Comparison of ENCODE assay signal across 8 cellular contexts in the genomic region with DNA sequence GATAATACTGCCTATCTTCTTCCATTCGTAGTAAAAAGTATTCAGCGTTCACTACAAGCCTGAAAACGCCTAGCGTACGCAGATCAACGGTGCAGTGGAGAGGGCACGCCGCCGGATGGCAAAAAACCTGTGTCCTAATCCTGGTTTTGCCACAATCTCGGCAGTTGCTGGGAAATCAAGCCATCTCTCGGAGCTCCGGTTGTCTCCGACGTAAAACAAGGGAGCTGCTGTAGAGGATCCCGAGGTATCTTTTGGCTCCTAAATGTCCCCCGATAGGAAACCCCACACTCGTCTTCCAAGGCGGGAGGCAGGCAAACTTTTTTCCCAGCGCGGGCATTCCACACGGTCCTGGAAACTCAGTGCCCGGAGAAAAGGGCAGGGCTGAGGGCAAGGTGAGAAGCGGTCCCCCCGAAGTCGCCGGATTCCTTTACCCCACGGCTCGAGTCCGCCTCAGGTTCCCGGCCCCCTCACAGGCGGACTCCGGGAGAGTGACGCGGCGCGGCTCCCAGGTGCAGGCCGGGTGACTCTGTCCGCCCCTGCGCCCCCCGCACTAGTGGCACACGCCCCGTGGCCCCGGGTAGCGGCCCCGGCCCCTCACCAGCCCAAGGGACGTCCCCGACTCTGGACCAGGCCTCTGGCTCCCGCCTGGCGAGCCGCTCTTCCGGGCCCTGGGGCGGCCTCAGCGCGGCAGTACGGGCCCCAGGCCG. TPM values are rescaled to one million over a fixed set of nuclear protein-coding genes. Genes with fewer than 3 reads are reported as not detected.
DNase-seq lines count a peak whose midpoint lies in the region; ATAC-seq and TF ChIP-seq lines count a peak whose summit lies in the region.

No MANE protein-coding gene starts in this region.

- no peaks in the 10 kb centered on the region for H4K20me1 ChIP-seq in MM.1S (ENCODE audit: insufficient read depth, low read length)

- H3K9me2 ChIP-seq in MM.1S (replicated peaks; ENCODE audit: insufficient read depth, low read length) = no peaks in the 10 kb centered on the region

- peaks cover 53% of the 10 kb centered on the region for H3K79me2 ChIP-seq in MM.1S (ENCODE audit: low read length)

- H3K36me3 ChIP-seq in MM.1S (replicated peaks; ENCODE audit: insufficient read depth, low read length) (no peaks in the 10 kb centered on the region), mucosa of descending colon (ENCODE audit: low read depth) (no peaks in the 10 kb centered on the region), suprapubic skin (peaks cover 5% of the 10 kb centered on the region)

- intact Hi-C loops in mucosa of descending colon (cut with DNase I, micrococcal nuclease) = loop anchor here in 1 of 2 donors (5.0 kb wide), 1 partner anchor 56 kb away; no protein-coding TSS in a partner anchor

- no peak for TF ChIP-seq EP300 in suprapubic skin (IDR thresholded peaks at IDR 0.05)

- ATAC-seq in GM19395 (IDR thresholded peaks at IDR 0.05; ENCODE audit: unreplicated experiment) = peak; percentile 28
- ATAC-seq in mucosa of descending colon = peak; percentile 27

- H3F3A ChIP-seq in MM.1S (ENCODE audit: insufficient read depth, low read length) = peaks cover 10% of the 10 kb centered on the region; the same call in 1 of the 2 replicates

- TF ChIP-seq CTCF in AG10803 (conservative IDR thresholded peaks at IDR 0.05; ENCODE audit: low read length) (peak; percentile 35), MM.1S (IDR thresholded peaks at IDR 0.05; ENCODE audit: low read length) (peak; percentile 21), mucosa of descending colon (IDR thresholded peaks at IDR 0.05) (no peak), suprapubic skin (IDR thresholded peaks at IDR 0.05) (no peak)

- H3K27ac ChIP-seq in MM.1S (ENCODE audit: low read length) (peak overlapping the region; percentile 96; the same call in 1 of the 2 replicates), epithelial cell of prostate (peak overlapping the region; percentile 87), suprapubic skin (peak overlapping the region; percentile 82)

- H3K27me3 ChIP-seq in MM.1S (replicated peaks; ENCODE audit: insufficient read depth, low read length) (no peaks in the 10 kb centered on the region), suprapubic skin (no peaks in the 10 kb centered on the region)

- no peaks in the 10 kb centered on the region for H3K9me3 ChIP-seq in MM.1S (replicated peaks; ENCODE audit: insufficient read depth, low read length)
- H3K9me3 ChIP-seq in mucosa of descending colon = no peaks in the 10 kb centered on the region
- H3K9me3 ChIP-seq in suprapubic skin = no peaks in the 10 kb centered on the region

- H3K9ac ChIP-seq in MM.1S (ENCODE audit: low read length) = peak overlapping the region; percentile 98

- WGBS in suprapubic skin = 0% methylated on average over 18 of the region's 56 CpGs

- no peak for TF ChIP-seq POLR2A in suprapubic skin (IDR thresholded peaks at IDR 0.05)

- peaks cover 7% of the 10 kb centered on the region; the same call in 1 of the 2 replicates for H3K4me1 ChIP-seq in MM.1S (ENCODE audit: low read length)
- peaks cover 13% of the 10 kb centered on the region for H3K4me1 ChIP-seq in mucosa of descending colon (ENCODE audit: low read depth)
- peaks cover 44% of the 10 kb centered on the region for H3K4me1 ChIP-seq in suprapubic skin

- H3K4me2 ChIP-seq in MM.1S (ENCODE audit: low read depth, low read length) = peak overlapping the region; percentile 94

- peak overlapping the region; percentile 100 for H2AFZ ChIP-seq in MM.1S (ENCODE audit: low read length)

- peak overlapping the region; percentile 92 for H3K4me3 ChIP-seq in AG10803 (ENCODE audit: low read length)
- H3K4me3 ChIP-seq in MM.1S (ENCODE audit: low read length) = peak overlapping the region; percentile 97
- peak overlapping the region; percentile 88 for H3K4me3 ChIP-seq in mucosa of descending colon
- peak overlapping the region; percentile 85 for H3K4me3 ChIP-seq in suprapubic skin

- peak; percentile 54 for DNase-seq in AG10803 (ENCODE audit: low read depth)
- peak; percentile 62 for DNase-seq in MM.1S
- peak; percentile 38 for DNase-seq in activated CD8-positive, alpha-beta memory T cell treated with anti-CD3 and anti-CD28 coated beads, Interleukin-2, amount 50 U/mL, for 4 hours
- DNase-seq in epithelial cell of prostate (ENCODE audit: low read depth, low spot score) = no peak
- peak; percentile 30 to 61 (median 44) for DNase-seq in mucosa of descending colon
- no peak for DNase-seq in suprapubic skin (ENCODE audit: low spot score in 2 of 2)
- DNase-seq in 8988T = no peak

RNA-seq across cellular contexts. Expression of a gene that starts 0.6 kb away (rescaled TPM):
- total RNA-seq in mucosa of descending colon = 10 to 100 TPM; 36.6 to 48.7 (median 41.6) TPM
- 100 to 1,000 TPM; 107 to 300 (median 185) TPM for total RNA-seq in suprapubic skin

RNA-seq across cellular contexts. Expression of a gene that starts 19.7 kb away (rescaled TPM):
- total RNA-seq in mucosa of descending colon (10 to 100 TPM in 1 of 3 donors, 1 to 10 TPM in 2; 1.7 to 14.6 (median 3.2) TPM), suprapubic skin (1 to 10 TPM; 3.1 to 5.4 (median 4.1) TPM)

Comparison
In these comparisons a context has a peak if more than half of its experiments do, and no peak if none do; other contexts are left out.
1. DNase-seq: peak in AG10803 (single experiment), MM.1S (single experiment), activated CD8-positive, alpha-beta memory T cell treated with anti-CD3 and anti-CD28 coated beads, Interleukin-2, amount 50 U/mL, for 4 hours (single experiment) and mucosa of descending colon (3 of 3); none in epithelial cell of prostate (single experiment), suprapubic skin (0 of 2) and 8988T (single experiment).
2. CTCF ChIP-seq: peak in AG10803 (single experiment) and MM.1S (single experiment); none in mucosa of descending colon (single experiment) and suprapubic skin (0 of 2).
3. Peak in every context shown above with its lines, with median percentiles within 50 percentile points of each other: H3K4me3 ChIP-seq and H3K27ac ChIP-seq.